In the genomic region with DNA sequence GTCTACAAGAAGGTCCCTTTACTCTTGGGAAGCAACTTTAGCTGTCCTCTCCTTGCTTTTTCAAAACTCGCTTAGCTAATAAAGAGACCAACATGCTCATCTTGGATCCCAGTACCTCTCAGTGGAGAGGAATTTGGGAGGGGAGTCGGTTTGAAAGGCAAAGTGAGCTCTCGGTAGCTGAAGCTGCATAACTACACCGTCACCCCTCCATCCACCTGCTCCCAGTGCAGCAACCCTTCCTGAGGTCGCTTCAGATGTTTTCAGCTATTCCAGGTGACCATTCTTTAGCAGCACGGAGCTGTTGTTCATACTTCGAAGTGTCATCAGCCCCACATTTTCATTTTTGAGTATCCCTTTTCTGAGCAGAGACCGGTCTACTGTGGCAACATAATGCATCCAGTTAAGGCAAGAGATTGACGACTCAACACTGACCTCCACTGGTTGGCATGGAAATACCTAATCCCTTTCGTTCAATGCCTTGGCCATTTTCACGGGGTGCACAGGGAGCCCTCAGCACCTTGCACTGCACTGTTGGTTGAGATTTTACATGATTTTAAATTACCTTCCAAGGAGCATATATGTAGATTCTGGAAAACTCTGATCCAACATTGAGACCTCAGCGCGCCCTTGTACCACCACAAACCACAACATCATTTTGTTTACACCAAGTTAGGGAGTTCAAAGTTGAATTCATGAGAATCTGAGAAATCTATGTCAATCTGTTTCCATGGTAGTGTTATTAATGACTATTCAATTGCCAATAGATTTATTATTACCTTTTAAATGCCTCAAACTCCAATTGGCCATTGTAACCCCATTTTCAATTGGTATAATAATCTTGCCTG, we compare ENCODE assay signal across 8 cellular contexts. TPM values are rescaled to one million over a fixed set of nuclear protein-coding genes. Genes with fewer than 3 reads are reported as not detected.
DNase-seq lines count a peak whose midpoint lies in the region; ATAC-seq and TF ChIP-seq lines count a peak whose summit lies in the region.

No MANE protein-coding gene starts in this region.

- WGBS in esophagus muscularis mucosa = 53% methylated on average over 13 of the region's 13 CpGs

- H3K9me3 Mint-ChIP-seq in natural killer cell = peaks cover 2 to 3% of the 10 kb centered on the region in 2 donors

- no peak overlapping the region for H3K9ac ChIP-seq in NT2/D1 (ENCODE audit: insufficient read length, low read depth)

- DNase-seq in D341Med (ENCODE audit: low spot score) = peak; percentile 77
- DNase-seq in HUDEP-2 (lab: John Stamatoyannopoulos, UW; ENCODE audit: unreplicated experiment in 76 of 76) = peak in 53 of 76 experiments; percentile 1 to 64 (median 23)
- peak; percentile 55 for DNase-seq in NT2/D1 (ENCODE audit: low read depth, low spot score)
- DNase-seq in activated T-cell treated with anti-CD3 and anti-CD28 coated beads for 24 hours (ENCODE audit: low read depth) = peak; percentile 58
- no peak for DNase-seq in esophagus muscularis mucosa (ENCODE audit: extremely low spot score)
- peak; percentile 36 for DNase-seq in natural killer cell
- DNase-seq in stimulated activated naive CD8-positive, alpha-beta T cell treated with anti-CD3 and anti-CD28 coated beads, Interleukin-15, Interleukin-2, amounts not matched to agents 100 U/mL and 50 U/mL, for 24 hours = peak; percentile 67

- TF ChIP-seq CTCF in esophagus muscularis mucosa (IDR thresholded peaks at IDR 0.05) (peak; percentile 55 to 73 (median 61)), natural killer cell (IDR thresholded peaks at IDR 0.05) (peak; percentile 80)

- H3K4me1 Mint-ChIP-seq in natural killer cell = peaks cover 0 to 6% of the 10 kb centered on the region in 2 donors

- H3K27me3 ChIP-seq in NT2/D1 (ENCODE audit: insufficient read depth, insufficient read length) = no peaks in the 10 kb centered on the region
- no peaks in the 10 kb centered on the region for H3K27me3 ChIP-seq in esophagus muscularis mucosa

- H3K4me1 ChIP-seq in NT2/D1 (ENCODE audit: insufficient read depth, insufficient read length) (no peaks in the 10 kb centered on the region), esophagus muscularis mucosa (peaks cover 12 to 18% (median 15%) of the 10 kb centered on the region in 4 donors)

- no peak for TF ChIP-seq EP300 in esophagus muscularis mucosa (IDR thresholded peaks at IDR 0.05)

- peak; percentile 83 for ATAC-seq in GM21381 (IDR thresholded peaks at IDR 0.05; ENCODE audit: unreplicated experiment)
- ATAC-seq in natural killer cell = peak; percentile 91 to 98 (median 97)
- peak; percentile 83 for ATAC-seq in stimulated activated naive CD8-positive, alpha-beta T cell treated with anti-CD3 and anti-CD28 coated beads, Interleukin-15, Interleukin-2, amounts not matched to agents 100 U/mL and 50 U/mL, for 24 hours

- no peak for TF ChIP-seq POLR2A in esophagus muscularis mucosa (IDR thresholded peaks at IDR 0.05; ENCODE audit: low read depth)

- no peak overlapping the region for H3K27ac Mint-ChIP-seq in natural killer cell

- H3K4me3 ChIP-seq in NT2/D1 (ENCODE audit: insufficient read length, low read depth) (no peak overlapping the region), esophagus muscularis mucosa (peak overlapping the region in 1 of 4 donors; percentile 22)

- H3K36me3 Mint-ChIP-seq in natural killer cell = peaks cover 7% of the 10 kb centered on the region

- H3K9me3 ChIP-seq in NT2/D1 (ENCODE audit: insufficient read depth, low read length) (no peaks in the 10 kb centered on the region; the same call in 1 of the 2 replicates), esophagus muscularis mucosa (peaks cover 0 to 5% (median 0%) of the 10 kb centered on the region in 4 donors)

- no peak overlapping the region for H3K4me3 Mint-ChIP-seq in natural killer cell

- intact Hi-C loops in esophagus muscularis mucosa (cut with DNase I) = loop anchor here (2.0 to 10.0 kb wide), 2 partner anchors 717 to 825 kb away; no protein-coding TSS in a partner anchor
- intact Hi-C loops in natural killer cell (cut with micrococcal nuclease) = loop anchor here (1.0 to 10.0 kb wide), 5 partner anchors 111 to 825 kb away; no protein-coding TSS in a partner anchor

- peaks cover 7 to 9% of the 10 kb centered on the region in 2 donors for H3K27me3 Mint-ChIP-seq in natural killer cell (ENCODE audit: low read depth in 2 of 2)

- H3K27ac ChIP-seq in esophagus muscularis mucosa (replicated peaks in 1 of 4) = no peak overlapping the region

- H3K36me3 ChIP-seq in NT2/D1 (ENCODE audit: insufficient read depth, insufficient read length, low read length) (no peaks in the 10 kb centered on the region), esophagus muscularis mucosa (no peaks in the 10 kb centered on the region)

RNA-seq across cellular contexts. Expression of a gene that starts 42.2 kb away (rescaled TPM):
- under 1 TPM in 2 of 4 donors, not detected in 2; 0.17 to 0.42 TPM for total RNA-seq in esophagus muscularis mucosa
- under 1 TPM in 1 of 3 donors, not detected in 2; 0.20 TPM for total RNA-seq in natural killer cell
